In genomic region chr1:206971029-206971655, GRCh38 we compare ENCODE assay signal across 17 cellular contexts. TPM values are rescaled to one million over a fixed set of nuclear protein-coding genes. Genes with fewer than 3 reads are reported as not detected.
DNase-seq lines count a peak whose midpoint lies in the region; ATAC-seq, FAIRE-seq and TF ChIP-seq lines count a peak whose summit lies in the region.
"Had no signal": no experiment of that assay in that cellular context is flagged by ENCODE, and none has a peak within 500 bp of the region (broad histone marks: within the 10 kb centered on the region; RNA-seq: fewer than 3 reads in every experiment).

No MANE protein-coding gene starts in this region.

- H3K27me3 ChIP-seq in K562 (ENCODE audit: control insufficient read depth in 2 of 2, insufficient read depth in 2 of 2, low read length in 2 of 2) = peaks cover 12 to 21% of the 10 kb centered on the region in 2 experiments; a peak in 4 of 5 replicates
- H3K27me3 ChIP-seq in colonic mucosa = no peaks in the 10 kb centered on the region
- H3K27me3 ChIP-seq: neural progenitor cell had no signal

- no peak for TF ChIP-seq RAD21 in K562 (CRISPR knock-in tag; conservative IDR thresholded peaks at IDR 0.05 in 1 of 2, IDR thresholded peaks at IDR 0.05 in 1 of 2)

- H3K36me3 ChIP-seq in K562 (ENCODE audit: control insufficient read depth, insufficient read depth, low read length) = no peaks in the 10 kb centered on the region
- no peaks in the 10 kb centered on the region for H3K36me3 ChIP-seq in colonic mucosa
- H3K36me3 ChIP-seq: heart left ventricle, left lung, neural progenitor cell had no signal

- H3K4me1 Mint-ChIP-seq in activated T-cell treated with anti-CD3 and anti-CD28 coated beads, Interleukin-2, amount 50 U/mL, for 24 hours (ENCODE audit: low read depth) = peaks cover 19% of the 10 kb centered on the region
- peaks cover 11% of the 10 kb centered on the region for H3K4me1 Mint-ChIP-seq in stimulated activated effector memory CD8-positive, alpha-beta T cell treated with anti-CD3 and anti-CD28 coated beads, Interleukin-12 subunit alpha, Interleukin-12 subunit beta, amount 100 ng/mL, for 72 hours
- H3K4me1 Mint-ChIP-seq: neural progenitor cell had no signal

- whole genome bisulfite sequencing in K562 (ENCODE audit: insufficient coverage, low coverage, missing lambda C conversion rate) = 13% methylated on average over 2 of the region's 2 CpGs

- TF ChIP-seq CTCF in K562 (IDR thresholded peaks at IDR 0.05 in 2 of 3, conservative IDR thresholded peaks at IDR 0.05 in 1 of 3; ENCODE audit: insufficient read depth in 2 of 3, low read depth in 1 of 3, low read length in 3 of 3) (no peak), colonic mucosa (IDR thresholded peaks at IDR 0.05) (no peak)

- no peak for FAIRE-seq in K562 (lab: Jason Lieb, UNC)

- intact Hi-C loops in K562 (cut with micrococcal nuclease) = loop anchor here (10.0 kb wide), 1 partner anchor 476 kb away; no protein-coding TSS in a partner anchor
- intact Hi-C loops in colonic mucosa (cut with DNase I) = no loop called here

- no peak for TF ChIP-seq EP300 in K562 (IDR thresholded peaks at IDR 0.05; ENCODE audit: low read length)

- H3K4me1 ChIP-seq in K562 (replicated peaks in 1 of 2; ENCODE audit: control insufficient read depth in 2 of 2, insufficient read depth in 2 of 2, low read length in 2 of 2) = no peaks in the 10 kb centered on the region; a peak in 1 of 5 replicates
- H3K4me1 ChIP-seq in colonic mucosa = peaks cover 47% of the 10 kb centered on the region
- H3K4me1 ChIP-seq: neural progenitor cell had no signal

- H3K4me3 ChIP-seq in K562 (no peak overlapping the region), colonic mucosa (no peak overlapping the region)
- H3K4me3 ChIP-seq: heart left ventricle, left lung, neural progenitor cell, skin epidermis had no signal

- no peaks in the 10 kb centered on the region for H3K9me1 ChIP-seq in K562 (ENCODE audit: control insufficient read depth, insufficient read depth, low read length)

- no peak for DNase-seq in K562 (ENCODE audit: extremely low read depth in 1 of 4, low spot score in 3 of 4)
- no peak for DNase-seq in activated T-cell treated with anti-CD3 and anti-CD28 coated beads, Interleukin-2, amount 50 U/mL, for 24 hours
- no peak for DNase-seq in colonic mucosa
- DNase-seq in stimulated activated effector memory CD8-positive, alpha-beta T cell treated with anti-CD3 and anti-CD28 coated beads, Interleukin-12 subunit alpha, Interleukin-12 subunit beta, amount 100 ng/mL, for 72 hours (ENCODE audit: low spot score in 2 of 2) = no peak
- DNase-seq: C1 segment of cervical spinal cord, heart left ventricle, left lung, MM.1S, NCI-H526 had no signal

- H3K27ac ChIP-seq in K562 (ENCODE audit: extremely low read depth, low read depth, low read length) (no peak overlapping the region), colonic mucosa (no peak overlapping the region)
- H3K27ac ChIP-seq: heart left ventricle, left lung, neural progenitor cell, skin epidermis had no signal

- H3K4me3 Mint-ChIP-seq in activated T-cell treated with anti-CD3 and anti-CD28 coated beads, Interleukin-2, amount 50 U/mL, for 24 hours = no peak overlapping the region
- H3K4me3 Mint-ChIP-seq in stimulated activated effector memory CD8-positive, alpha-beta T cell treated with anti-CD3 and anti-CD28 coated beads, Interleukin-12 subunit alpha, Interleukin-12 subunit beta, amount 100 ng/mL, for 72 hours = no peak overlapping the region
- H3K4me3 Mint-ChIP-seq: neural progenitor cell had no signal

- no peak for TF ChIP-seq POLR2A in K562 (conservative IDR thresholded peaks at IDR 0.05)

- in situ Hi-C loops in K562 (cut with MboI) = no loop called here

- no peaks in the 10 kb centered on the region for H3K79me2 ChIP-seq in K562 (ENCODE audit: control insufficient read depth, insufficient read depth, low read length)

- no peak overlapping the region for H3K27ac Mint-ChIP-seq in activated T-cell treated with anti-CD3 and anti-CD28 coated beads, Interleukin-2, amount 50 U/mL, for 24 hours
- no peak overlapping the region for H3K27ac Mint-ChIP-seq in stimulated activated effector memory CD8-positive, alpha-beta T cell treated with anti-CD3 and anti-CD28 coated beads, Interleukin-12 subunit alpha, Interleukin-12 subunit beta, amount 100 ng/mL, for 72 hours
- H3K27ac Mint-ChIP-seq: neural progenitor cell had no signal

- no peaks in the 10 kb centered on the region for H3K36me3 Mint-ChIP-seq in activated T-cell treated with anti-CD3 and anti-CD28 coated beads, Interleukin-2, amount 50 U/mL, for 24 hours (ENCODE audit: low read depth)
- H3K36me3 Mint-ChIP-seq in stimulated activated effector memory CD8-positive, alpha-beta T cell treated with anti-CD3 and anti-CD28 coated beads, Interleukin-12 subunit alpha, Interleukin-12 subunit beta, amount 100 ng/mL, for 72 hours = no peaks in the 10 kb centered on the region
- H3K36me3 Mint-ChIP-seq: neural progenitor cell had no signal

- H3K9me3 ChIP-seq in K562 (replicated peaks; ENCODE audit: control insufficient read depth, insufficient read depth, low read depth, low read length) = no peaks in the 10 kb centered on the region
- no peaks in the 10 kb centered on the region for H3K9me3 ChIP-seq in colonic mucosa
- H3K9me3 ChIP-seq: heart left ventricle, left lung had no signal

- no peak overlapping the region for H3K4me2 ChIP-seq in K562 (ENCODE audit: insufficient read depth, low read length)
- H3K4me2 ChIP-seq: neural progenitor cell had no signal

- ATAC-seq in GM18502 (IDR thresholded peaks at IDR 0.05; ENCODE audit: poor library complexity, unreplicated experiment) = peak; percentile 70
- ATAC-seq in GM21723 (IDR thresholded peaks at IDR 0.05; ENCODE audit: unreplicated experiment) = peak; percentile 69
- ATAC-seq in HG03432 (IDR thresholded peaks at IDR 0.05; ENCODE audit: unreplicated experiment) = peak; percentile 58
- no peak for ATAC-seq in K562
- no peak for ATAC-seq in HG02623 (IDR thresholded peaks at IDR 0.05; ENCODE audit: unreplicated experiment)
- ATAC-seq in stimulated activated effector memory CD8-positive, alpha-beta T cell treated with anti-CD3 and anti-CD28 coated beads, Interleukin-12 subunit alpha, Interleukin-12 subunit beta, amount 100 ng/mL, for 72 hours = no peak
- ATAC-seq: left lung had no signal

- BruUV-seq in K562 (replicated peaks; lab: Mats Ljungman, UMichigan) = no TSS peak

- POLR2A ChIA-PET in K562 (lab: Yijun Ruan, JAX) = interaction anchor here (0.7 to 1.5 kb wide), 3 partner anchors 9 to 27 kb away, joined by 3 to 7 read pairs (median 4); no protein-coding TSS in a partner anchor

- H3K27me3 Mint-ChIP-seq in activated T-cell treated with anti-CD3 and anti-CD28 coated beads, Interleukin-2, amount 50 U/mL, for 24 hours = no peaks in the 10 kb centered on the region

- H3K9ac ChIP-seq in K562 (ENCODE audit: insufficient read depth in 1 of 2, low read depth in 2 of 2, low read length in 2 of 2) (no peak overlapping the region), colonic mucosa (ENCODE audit: low read depth in 2 of 2, low read length in 2 of 2) (no peak overlapping the region)
- H3K9ac ChIP-seq: neural progenitor cell had no signal

- CTCF ChIA-PET in K562 (lab: Yijun Ruan, JAX; ENCODE audit: low intra/inter-chr PET ratio) = no interaction called here

- no peaks in the 10 kb centered on the region for H4K20me1 ChIP-seq in K562 (replicated peaks; ENCODE audit: control insufficient read depth, insufficient read depth, low read length)

- H3K9me3 Mint-ChIP-seq in activated T-cell treated with anti-CD3 and anti-CD28 coated beads, Interleukin-2, amount 50 U/mL, for 24 hours = no peaks in the 10 kb centered on the region
- no peaks in the 10 kb centered on the region for H3K9me3 Mint-ChIP-seq in stimulated activated effector memory CD8-positive, alpha-beta T cell treated with anti-CD3 and anti-CD28 coated beads, Interleukin-12 subunit alpha, Interleukin-12 subunit beta, amount 100 ng/mL, for 72 hours
- H3K9me3 Mint-ChIP-seq: neural progenitor cell had no signal

- no peak overlapping the region for H2AFZ ChIP-seq in K562 (ENCODE audit: low read depth, low read length)
- H2AFZ ChIP-seq: neural progenitor cell had no signal

RNA-seq across cellular contexts. Expression of gene FCAMR, which starts 0.9 kb away (rescaled TPM):
- total RNA-seq in K562 (2011; cell fraction: chromatin; rRNA removed; ENCODE audit: low replicate concordance) = not detected in 2 replicates
- not detected in 2 replicates for total RNA-seq in K562 (2011; cell fraction: nucleolus; rRNA removed)
- not detected in 2 replicates for total RNA-seq in K562 (2011; cell fraction: nucleoplasm; rRNA removed)
- total RNA-seq in K562 (2014; rRNA removed) (not detected in 2 replicates), K562 (2014; rRNA removed; fragmentation: Illumina TruSeq; extraction: Trizol) (not detected in 2 replicates), K562 (2015; rRNA removed; fragmentation: Illumina TruSeq; extraction: Trizol) (not detected in 2 replicates), K562 (2021) (not detected in 2 replicates), colonic mucosa (1 to 10 TPM in 1 of 2 donors, under 1 TPM in 1; 0.56 to 4.5 TPM)
- polyA plus RNA-seq in K562 (2011; rRNA removed) (not detected in 2 replicates), K562 (2014; fragmentation: Illumina TruSeq; extraction: Trizol) (not detected in 2 replicates), K562 (2014; fragmentation: Nextera tagmentation; extraction: Ambion mirVana) (not detected), K562 (2014; rRNA removed) (not detected in 2 replicates)
- not detected in 2 replicates for polyA plus RNA-seq in K562 (2011; cell fraction: cytosol; rRNA removed)
- not detected in 2 replicates for polyA plus RNA-seq in K562 (2011; cell fraction: nucleus; rRNA removed)
- polyA plus RNA-seq in K562 (2012) = not detected in 2 replicates
- not detected in 2 replicates for polyA minus RNA-seq in K562 (2011; rRNA and poly(A)+ RNA removed)
- polyA minus RNA-seq in K562 (2011; cell fraction: cytosol; rRNA and poly(A)+ RNA removed) = not detected in 2 replicates
- not detected in 2 replicates for polyA minus RNA-seq in K562 (2011; cell fraction: nucleus; rRNA and poly(A)+ RNA removed)
- total RNA-seq: heart left ventricle, left lung, SK-MEL-5, urinary bladder had no signal
- polyA plus RNA-seq: heart left ventricle, urinary bladder had no signal

RNA-seq across cellular contexts. Expression of gene PIGR, which starts 24.9 kb away (rescaled TPM):
- not detected in 2 replicates for total RNA-seq in K562 (2011; cell fraction: chromatin; rRNA removed; ENCODE audit: low replicate concordance)
- total RNA-seq in K562 (2011; cell fraction: nucleolus; rRNA removed) = not detected in 2 replicates
- total RNA-seq in K562 (2011; cell fraction: nucleoplasm; rRNA removed) = not detected in 2 replicates
- total RNA-seq in K562 (2014; rRNA removed) (0.05 TPM in 1 of 2 replicates, not detected in the other), K562 (2014; rRNA removed; fragmentation: Illumina TruSeq; extraction: Trizol) (not detected in 2 replicates), K562 (2015; rRNA removed; fragmentation: Illumina TruSeq; extraction: Trizol) (0.04 TPM in 1 of 2 replicates, not detected in the other), K562 (2021) (1.5 and 2.7 TPM in 2 replicates), colonic mucosa (over 10,000 TPM in 1 of 2 donors, 1,000 to 10,000 TPM in 1; 7,504 to 12,164 TPM)
- polyA plus RNA-seq in K562 (2011; rRNA removed) (not detected in 2 replicates), K562 (2014; fragmentation: Illumina TruSeq; extraction: Trizol) (0.03 TPM in 1 of 2 replicates, not detected in the other), K562 (2014; fragmentation: Nextera tagmentation; extraction: Ambion mirVana) (under 1 TPM; 0.01 to 0.03 TPM), K562 (2014; rRNA removed) (not detected in 2 replicates)
- polyA plus RNA-seq in K562 (2011; cell fraction: cytosol; rRNA removed) = 0.01 TPM in 1 of 2 replicates, not detected in the other
- polyA plus RNA-seq in K562 (2011; cell fraction: nucleus; rRNA removed) = not detected in 2 replicates
- 0.05 and 0.10 TPM in 2 replicates for polyA plus RNA-seq in K562 (2012)
- polyA minus RNA-seq in K562 (2011; rRNA and poly(A)+ RNA removed) = not detected in 2 replicates
- polyA minus RNA-seq in K562 (2011; cell fraction: cytosol; rRNA and poly(A)+ RNA removed) = not detected in 2 replicates
- polyA minus RNA-seq in K562 (2011; cell fraction: nucleus; rRNA and poly(A)+ RNA removed) = not detected in 2 replicates
- total RNA-seq: SK-MEL-5 had no signal

RNA-seq across cellular contexts. Expression of gene FCMR, which starts 49.4 kb away (rescaled TPM):
- not detected in 2 replicates for total RNA-seq in K562 (2011; cell fraction: chromatin; rRNA removed; ENCODE audit: low replicate concordance)
- total RNA-seq in K562 (2011; cell fraction: nucleolus; rRNA removed) = not detected in 2 replicates
- total RNA-seq in K562 (2011; cell fraction: nucleoplasm; rRNA removed) = not detected in 2 replicates
- total RNA-seq in K562 (2014; rRNA removed) (not detected in 2 replicates), K562 (2014; rRNA removed; fragmentation: Illumina TruSeq; extraction: Trizol) (not detected in 2 replicates), K562 (2015; rRNA removed; fragmentation: Illumina TruSeq; extraction: Trizol) (0.11 TPM in 1 of 2 replicates, not detected in the other), K562 (2021) (0.54 and 0.82 TPM in 2 replicates), colonic mucosa (1 to 10 TPM; 2.3 to 2.7 TPM)
- polyA plus RNA-seq in K562 (2011; rRNA removed) (not detected in 2 replicates), K562 (2014; fragmentation: Illumina TruSeq; extraction: Trizol) (0.30 and 0.32 TPM in 2 replicates), K562 (2014; fragmentation: Nextera tagmentation; extraction: Ambion mirVana) (under 1 TPM in 1 of 2 experiments, not detected in 1; 0.11 TPM), K562 (2014; rRNA removed) (not detected in 2 replicates)
- polyA plus RNA-seq in K562 (2011; cell fraction: cytosol; rRNA removed) = 0.22 and 0.28 TPM in 2 replicates
- polyA plus RNA-seq in K562 (2011; cell fraction: nucleus; rRNA removed) = 0.25 and 0.26 TPM in 2 replicates
- polyA plus RNA-seq in K562 (2012) = 0.16 and 0.55 TPM in 2 replicates
- polyA minus RNA-seq in K562 (2011; rRNA and poly(A)+ RNA removed) = 0.32 TPM in 1 of 2 replicates, not detected in the other
- not detected in 2 replicates for polyA minus RNA-seq in K562 (2011; cell fraction: cytosol; rRNA and poly(A)+ RNA removed)
- not detected in 2 replicates for polyA minus RNA-seq in K562 (2011; cell fraction: nucleus; rRNA and poly(A)+ RNA removed)

Comparison
In these comparisons a context has a peak if more than half of its experiments do, and no peak if none do; other contexts are left out.
1. ATAC-seq: peak in GM18502 (single experiment), GM21723 (single experiment) and HG03432 (single experiment); none in K562 (single experiment), HG02623 (single experiment) and stimulated activated effector memory CD8-positive, alpha-beta T cell treated with anti-CD3 and anti-CD28 coated beads, Interleukin-12 subunit alpha, Interleukin-12 subunit beta, amount 100 ng/mL, for 72 hours (single experiment).
2. RNA of gene PIGR, which starts 24.9 kb away (total RNA-seq): 7,504 to 12,164 TPM in colonic mucosa; 0.04 to 2.7 TPM in K562; every median in the first group is over 1,000 times any median in the second.